8 cellular contexts compared by ENCODE assay signal in the genomic region with DNA sequence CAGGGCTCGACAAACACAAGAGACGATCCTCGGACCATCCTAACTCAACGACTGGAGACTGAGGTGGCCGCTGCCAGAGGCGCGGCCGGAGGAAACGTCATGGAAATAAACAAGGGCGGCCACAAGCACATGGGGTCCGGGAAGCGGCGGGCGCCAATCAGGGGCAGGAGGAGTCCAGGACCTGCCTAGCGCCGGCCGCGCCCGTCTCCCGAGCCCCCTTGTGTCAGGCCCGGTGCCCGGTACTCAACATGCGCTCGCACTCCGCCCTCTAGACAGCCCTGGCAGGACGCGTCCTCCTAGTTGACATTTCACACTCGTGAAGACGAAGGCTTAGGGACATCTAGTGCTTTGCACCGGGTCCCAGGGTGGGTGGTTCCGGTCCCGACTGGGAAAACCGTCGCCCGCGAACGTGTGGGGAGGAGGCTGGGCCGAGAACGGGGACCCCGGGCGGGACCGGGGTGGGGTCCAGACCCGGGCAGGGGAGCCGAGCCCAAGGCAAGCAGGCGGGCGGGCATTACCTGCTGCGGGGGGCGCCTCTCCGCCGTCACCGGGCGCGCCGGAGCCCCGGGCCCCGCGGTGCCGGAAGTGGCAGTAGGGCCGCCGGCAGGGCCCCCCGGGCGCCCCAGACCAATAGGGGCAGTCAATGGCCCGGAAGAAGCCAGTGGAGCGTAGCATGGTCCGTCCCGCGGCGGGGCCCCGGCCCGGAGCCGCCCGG. TPM values are rescaled to one million over a fixed set of nuclear protein-coding genes. Genes with fewer than 3 reads are reported as not detected.
DNase-seq lines count a peak whose midpoint lies in the region; ATAC-seq and TF ChIP-seq lines count a peak whose summit lies in the region.

No MANE protein-coding gene starts in this region.

- intact Hi-C loops in PC-3 (cut with micrococcal nuclease): no loop called here
- intact Hi-C loops in right lobe of liver (cut with DNase I): no loop called here
- intact Hi-C loops in thyroid gland (cut with DNase I): no loop called here

- TF ChIP-seq CTCF in PC-3 (conservative IDR thresholded peaks at IDR 0.05; ENCODE audit: low read depth, low read length) (no peak), right lobe of liver (IDR thresholded peaks at IDR 0.05) (no peak), thyroid gland (IDR thresholded peaks at IDR 0.05) (no peak)

- no peaks in the 10 kb centered on the region for H3K27me3 ChIP-seq in PC-3 (ENCODE audit: low read length)
- no peaks in the 10 kb centered on the region for H3K27me3 ChIP-seq in right lobe of liver
- H3K27me3 ChIP-seq in thyroid gland: no peaks in the 10 kb centered on the region

- peak; percentile 35 for DNase-seq in NCI-H2227 (lab: John Stamatoyannopoulos, UW; ENCODE audit: unreplicated experiment)
- no peak for DNase-seq in NCI-H2227 treated with DMSO at 0.1 percent for 48 hours (lab: John Stamatoyannopoulos, UW)
- DNase-seq in PC-3: peak; percentile 25
- no peak for DNase-seq in central memory CD8-positive, alpha-beta T cell (ENCODE audit: low spot score in 2 of 2)
- DNase-seq in right lobe of liver: peak in 2 of 3 donors; percentile 60 to 67
- DNase-seq in thyroid gland: peak in 1 of 2 donors; percentile 11

- peak overlapping the region; percentile 85 for H3K4me2 ChIP-seq in PC-3 (ENCODE audit: low read length)

- peak overlapping the region; percentile 86 for H3K4me3 ChIP-seq in PC-3 (ENCODE audit: low read length)
- H3K4me3 ChIP-seq in right lobe of liver: peak overlapping the region; percentile 98 to 100 (median 100)
- H3K4me3 ChIP-seq in thyroid gland (replicated peaks in 1 of 3): peak overlapping the region; percentile 59 to 100 (median 90)

- no TSS peak for BruUV-seq in PC-3 (replicated peaks; lab: Mats Ljungman, UMichigan)

- H3K27ac ChIP-seq in PC-3 (ENCODE audit: low read length) (peak overlapping the region; percentile 92), right lobe of liver (peak overlapping the region; percentile 100), thyroid gland (peak overlapping the region; percentile 99 to 100 (median 99))

- H3K27me3 Mint-ChIP-seq in central memory CD8-positive, alpha-beta T cell: no peaks in the 10 kb centered on the region

- H3K9ac ChIP-seq in PC-3 (ENCODE audit: low read length): peak overlapping the region; percentile 98

- H3K4me3 Mint-ChIP-seq in central memory CD8-positive, alpha-beta T cell: peak overlapping the region; percentile 84

- H2AFZ ChIP-seq in PC-3 (ENCODE audit: low read length): no peak overlapping the region

- peaks cover 35% of the 10 kb centered on the region for H3K4me1 Mint-ChIP-seq in central memory CD8-positive, alpha-beta T cell

- H3K27ac Mint-ChIP-seq in central memory CD8-positive, alpha-beta T cell (ENCODE audit: low read depth): peak overlapping the region; percentile 91

- 0% methylated on average over 15 of the region's 72 CpGs for WGBS in right lobe of liver (ENCODE audit: insufficient coverage, low coverage, low lambda C conversion rate, missing lambda C conversion rate)
- 0% methylated on average over 13 to 23 of the region's 72 CpGs for WGBS in thyroid gland, 2 donors

- TF ChIP-seq POLR2A in right lobe of liver (IDR thresholded peaks at IDR 0.05) (no peak), thyroid gland (IDR thresholded peaks at IDR 0.05) (no peak)

- CTCF ChIA-PET in PC-3 (lab: Charles Lee): no interaction called here

- H3K79me2 ChIP-seq in PC-3 (ENCODE audit: low read length): peaks cover 55% of the 10 kb centered on the region

- no peaks in the 10 kb centered on the region for H3K9me3 ChIP-seq in PC-3 (ENCODE audit: low read length)
- H3K9me3 ChIP-seq in right lobe of liver: no peaks in the 10 kb centered on the region
- H3K9me3 ChIP-seq in thyroid gland: no peaks in the 10 kb centered on the region

- H3K4me1 ChIP-seq in PC-3 (ENCODE audit: insufficient read depth, low read length): peaks cover 8% of the 10 kb centered on the region
- peaks cover 0 to 26% (median 11%) of the 10 kb centered on the region in 4 donors for H3K4me1 ChIP-seq in right lobe of liver
- H3K4me1 ChIP-seq in thyroid gland: peaks cover 21 to 38% of the 10 kb centered on the region in 2 donors

- H3F3A ChIP-seq in PC-3 (ENCODE audit: low read length, unreplicated experiment): no peaks in the 10 kb centered on the region

- peaks cover 30% of the 10 kb centered on the region for H3K36me3 Mint-ChIP-seq in central memory CD8-positive, alpha-beta T cell (ENCODE audit: insufficient read depth)

- peak; percentile 26 for ATAC-seq in HG02642 (IDR thresholded peaks at IDR 0.05; ENCODE audit: poor library complexity, unreplicated experiment)
- peak; percentile 33 for ATAC-seq in PC-3
- peak; percentile 21 for ATAC-seq in central memory CD8-positive, alpha-beta T cell (replicated peaks; ENCODE audit: extremely low read depth, poor library complexity, severe bottlenecking)
- peak in 3 of 4 donors; percentile 2 to 9 (median 4) for ATAC-seq in right lobe of liver
- no peak for ATAC-seq in HG03342 (IDR thresholded peaks at IDR 0.05; ENCODE audit: unreplicated experiment)

- H3K36me3 ChIP-seq in PC-3 (ENCODE audit: low read depth, low read length) (no peaks in the 10 kb centered on the region), right lobe of liver (no peaks in the 10 kb centered on the region), thyroid gland (no peaks in the 10 kb centered on the region)

- H3K9me2 ChIP-seq in PC-3 (replicated peaks; ENCODE audit: low read length): no peaks in the 10 kb centered on the region

- peaks cover 12% of the 10 kb centered on the region; the same call in 1 of the 2 replicates for H4K20me1 ChIP-seq in PC-3 (ENCODE audit: low read length)

- POLR2A ChIA-PET in PC-3 (lab: Charles Lee; ENCODE audit: unreplicated experiment): no interaction called here

- no peaks in the 10 kb centered on the region for H3K9me3 Mint-ChIP-seq in central memory CD8-positive, alpha-beta T cell

RNA-seq across cellular contexts. Expression of a gene that starts 0.4 kb away (rescaled TPM):
- total RNA-seq in PC-3 (2014; rRNA removed) (21.4 and 24.3 TPM in 2 replicates), right lobe of liver (10 to 100 TPM in 4 of 6 experiments, 1 to 10 TPM in 2; 8.0 to 17.7 (median 12.6) TPM), thyroid gland (10 to 100 TPM; 14.0 to 21.8 (median 17.2) TPM)

RNA-seq across cellular contexts. Expression of a gene that starts 15.5 kb away (rescaled TPM):
- total RNA-seq in PC-3 (2014; rRNA removed): 15.1 and 20.9 TPM in 2 replicates
- total RNA-seq in right lobe of liver: 10 to 100 TPM in 5 of 6 experiments, 1 to 10 TPM in 1; 9.9 to 23.6 (median 10.8) TPM
- 1 to 10 TPM; 1.8 to 6.4 (median 3.4) TPM for total RNA-seq in thyroid gland

RNA-seq across cellular contexts. Expression of a gene that starts 35.8 kb away (rescaled TPM):
- total RNA-seq in PC-3 (2014; rRNA removed) (3.9 and 4.2 TPM in 2 replicates), right lobe of liver (1 to 10 TPM in 5 of 6 experiments, under 1 TPM in 1; 0.86 to 5.7 (median 3.1) TPM), thyroid gland (1 to 10 TPM in 3 of 4 donors, not detected in 1; 1.3 to 2.0 (median 1.6) TPM)

RNA-seq across cellular contexts. Expression of a gene that starts 37.5 kb away (rescaled TPM):
- total RNA-seq in PC-3 (2014; rRNA removed) (101 and 102 TPM in 2 replicates), right lobe of liver (10 to 100 TPM; 20.4 to 49.5 (median 23.5) TPM), thyroid gland (100 to 1,000 TPM in 1 of 4 donors, 10 to 100 TPM in 3; 86.8 to 134 (median 91.4) TPM)

RNA-seq across cellular contexts. Expression of a gene that starts 57.4 kb away (rescaled TPM):
- 8.4 and 10.3 TPM in 2 replicates for total RNA-seq in PC-3 (2014; rRNA removed)
- 1 to 10 TPM; 1.8 to 5.3 (median 2.7) TPM for total RNA-seq in right lobe of liver
- total RNA-seq in thyroid gland: 10 to 100 TPM in 2 of 4 donors, 1 to 10 TPM in 2; 4.0 to 14.6 (median 8.3) TPM

Comparison
In these comparisons a context has a peak if more than half of its experiments do, and no peak if none do; other contexts are left out.
1. DNase-seq: peak in NCI-H2227 (single experiment), PC-3 (single experiment) and right lobe of liver (2 of 3); none in NCI-H2227 treated with DMSO at 0.1 percent for 48 hours (single experiment) and central memory CD8-positive, alpha-beta T cell (0 of 2).
2. Peak in every context shown above with its lines, with median percentiles within 50 percentile points of each other: H3K27ac ChIP-seq and H3K4me3 ChIP-seq.